Comparison of ENCODE assay signal across 24 cellular contexts in the genomic region with DNA sequence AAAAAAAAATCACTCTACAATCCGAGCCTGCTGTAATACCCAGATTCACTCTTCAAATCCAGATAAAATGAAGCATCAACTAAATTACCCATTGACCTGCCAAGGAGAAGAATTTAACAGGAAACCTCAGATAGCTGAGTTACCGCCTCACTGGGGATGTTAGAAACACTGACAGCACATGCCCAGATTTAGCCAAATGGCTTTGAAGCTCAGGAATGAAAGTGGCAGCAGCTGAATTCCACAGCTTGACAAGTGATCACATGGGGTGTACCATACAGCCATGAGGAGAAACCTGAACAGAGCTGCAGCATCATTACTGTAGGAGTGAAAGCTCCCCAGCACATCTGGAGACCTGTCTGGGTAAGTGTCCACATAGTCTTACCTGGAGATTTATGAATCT.
DNase-seq lines count a peak whose midpoint lies in the region; ATAC-seq, FAIRE-seq and TF ChIP-seq lines count a peak whose summit lies in the region.
"Had no signal": no experiment of that assay in that cellular context is flagged by ENCODE, and none has a peak within 500 bp of the region (broad histone marks: within the 10 kb centered on the region; RNA-seq: fewer than 3 reads in every experiment).

No MANE protein-coding gene starts in this region.

- no peaks in the 10 kb centered on the region for H3K9me3 Mint-ChIP-seq in WTC11
- H3K9me3 Mint-ChIP-seq: activated B cell treated with CpG ODN at 0.5 μM for 24 hours; activated CD4-positive, alpha-beta T cell treated with anti-CD3 and anti-CD28 coated beads, Interleukin-2, amount 10 ng/mL, durations not matched to agents 7 days and 5 days; IgD-negative memory B cell; nephron; stimulated activated naive B cell treated with anti-CD40 and anti-IgM and Interleukin-4, amounts not matched to agents 10 μg/mL and 1 μg/mL and 100 μg/mL, for 72 hours had no signal

- TF ChIP-seq POLR2A in H54 (IDR thresholded peaks at IDR 0.05; ENCODE audit: low read depth, low read length) = no peak

- FAIRE-seq in H54 (lab: Jason Lieb, UNC) = no peak
- FAIRE-seq: kidney, pancreas, small intestine had no signal

- H3K4me1 Mint-ChIP-seq in WTC11 = peaks cover 7% of the 10 kb centered on the region
- H3K4me1 Mint-ChIP-seq: activated B cell treated with CpG ODN at 0.5 μM for 24 hours; activated CD4-positive, alpha-beta T cell treated with anti-CD3 and anti-CD28 coated beads, Interleukin-2, amount 10 ng/mL, durations not matched to agents 7 days and 5 days; stimulated activated naive B cell treated with anti-CD40 and anti-IgM and Interleukin-4, amounts not matched to agents 10 μg/mL and 1 μg/mL and 100 μg/mL, for 72 hours had no signal

- POLR2A ChIA-PET in WTC11 (lab: Charles Lee) = no interaction called here

- no peak; the same call in 1 of the 2 replicates for ATAC-seq in WTC11
- ATAC-seq: esophagus mucosa; pancreas; stimulated activated naive B cell treated with anti-CD40 and anti-IgM and Interleukin-4, amounts not matched to agents 10 μg/mL and 1 μg/mL and 100 μg/mL, for 72 hours had no signal

- H3K4me3 Mint-ChIP-seq in WTC11 = no peak overlapping the region
- H3K4me3 Mint-ChIP-seq: activated B cell treated with CpG ODN at 0.5 μM for 24 hours; activated CD4-positive, alpha-beta T cell treated with anti-CD3 and anti-CD28 coated beads, Interleukin-2, amount 10 ng/mL, durations not matched to agents 7 days and 5 days; activated naive CD8-positive, alpha-beta T cell; activated T-cell treated with anti-CD3 and anti-CD28 coated beads, Interleukin-2, amount 50 U/mL, for 24 hours; IgD-negative memory B cell; nephron; stimulated activated naive B cell treated with anti-CD40 and anti-IgM and Interleukin-4, amounts not matched to agents 10 μg/mL and 1 μg/mL and 100 μg/mL, for 72 hours had no signal

- H3K27ac Mint-ChIP-seq in WTC11 = no peak overlapping the region
- H3K27ac Mint-ChIP-seq: activated B cell treated with CpG ODN at 0.5 μM for 24 hours; activated CD4-positive, alpha-beta T cell treated with anti-CD3 and anti-CD28 coated beads, Interleukin-2, amount 10 ng/mL, durations not matched to agents 7 days and 5 days; activated naive CD8-positive, alpha-beta T cell; activated T-cell treated with anti-CD3 and anti-CD28 coated beads, Interleukin-2, amount 50 U/mL, for 24 hours; stimulated activated naive B cell treated with anti-CD40 and anti-IgM and Interleukin-4, amounts not matched to agents 10 μg/mL and 1 μg/mL and 100 μg/mL, for 72 hours had no signal

- CTCF ChIA-PET in WTC11 (lab: Charles Lee) = no interaction called here

- no peak for TF ChIP-seq CTCF in WTC11 (IDR thresholded peaks at IDR 0.05)

- DNase-seq in Ammon's horn (ENCODE audit: low spot score) = peak; percentile 12
- peak; percentile 12 for DNase-seq in HT1080 (ENCODE audit: low read depth)
- peak; percentile 46 for DNase-seq in astrocyte of the hippocampus (ENCODE audit: low read depth, low spot score)
- DNase-seq in myocyte (ENCODE audit: low read depth) = peak; percentile 36
- DNase-seq in WTC11 (ENCODE audit: low spot score) = no peak
- no peak for DNase-seq in NCI-H1105 treated with DMSO at 0.1 percent for 48 hours (lab: John Stamatoyannopoulos, UW)
- no peak for DNase-seq in D341Med (ENCODE audit: low spot score)
- no peak for DNase-seq in H54 (ENCODE audit: insufficient read length, low spot score)
- DNase-seq: activated B cell treated with CpG ODN at 0.5 μM for 24 hours; activated CD4-positive, alpha-beta T cell treated with anti-CD3 and anti-CD28 coated beads, Interleukin-2, amount 10 ng/mL, durations not matched to agents 7 days and 5 days; activated effector memory CD4-positive, alpha-beta T cell treated with anti-CD3 and anti-CD28 coated beads, Interleukin-2, amount 50 U/mL, for 16 hours; activated T-cell treated with anti-CD3 and anti-CD28 coated beads, Interleukin-2, amount 50 U/mL, for 24 hours; glutamatergic neuron; kidney; NCI-H2029 treated with DMSO at 0.1 percent for 48 hours; NCI-H226; pancreas; small intestine; stimulated activated naive B cell treated with anti-CD40 and anti-IgM and Interleukin-4, amounts not matched to agents 10 μg/mL and 1 μg/mL and 100 μg/mL, for 72 hours; T1000 had no signal

- H3K36me3 Mint-ChIP-seq in WTC11 = no peaks in the 10 kb centered on the region
- H3K36me3 Mint-ChIP-seq: activated naive CD8-positive, alpha-beta T cell; IgD-negative memory B cell; stimulated activated naive B cell treated with anti-CD40 and anti-IgM and Interleukin-4, amounts not matched to agents 10 μg/mL and 1 μg/mL and 100 μg/mL, for 72 hours had no signal

- H3K27me3 Mint-ChIP-seq in WTC11 (ENCODE audit: low read depth) = no peaks in the 10 kb centered on the region
- H3K27me3 Mint-ChIP-seq: activated B cell treated with CpG ODN at 0.5 μM for 24 hours; activated CD4-positive, alpha-beta T cell treated with anti-CD3 and anti-CD28 coated beads, Interleukin-2, amount 10 ng/mL, durations not matched to agents 7 days and 5 days; activated naive CD8-positive, alpha-beta T cell; activated T-cell treated with anti-CD3 and anti-CD28 coated beads, Interleukin-2, amount 50 U/mL, for 24 hours; stimulated activated naive B cell treated with anti-CD40 and anti-IgM and Interleukin-4, amounts not matched to agents 10 μg/mL and 1 μg/mL and 100 μg/mL, for 72 hours had no signal

TF ChIP-seq in WTC11, 78 proteins besides CTCF, POLR2A, EP300 and RAD21 (continues in another document):
- TF ChIP-seq, protein P1, sequence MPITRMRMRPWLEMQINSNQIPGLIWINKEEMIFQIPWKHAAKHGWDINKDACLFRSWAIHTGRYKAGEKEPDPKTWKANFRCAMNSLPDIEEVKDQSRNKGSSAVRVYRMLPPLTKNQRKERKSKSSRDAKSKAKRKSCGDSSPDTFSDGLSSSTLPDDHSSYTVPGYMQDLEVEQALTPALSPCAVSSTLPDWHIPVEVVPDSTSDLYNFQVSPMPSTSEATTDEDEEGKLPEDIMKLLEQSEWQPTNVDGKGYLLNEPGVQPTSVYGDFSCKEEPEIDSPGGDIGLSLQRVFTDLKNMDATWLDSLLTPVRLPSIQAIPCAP (CRISPR knock-in tag; IDR thresholded peaks at IDR 0.05) = no peak
- TF ChIP-seq FOXK1 (CRISPR knock-in tag; IDR thresholded peaks at IDR 0.05) (no peak), NFE2L1 (CRISPR knock-in tag; IDR thresholded peaks at IDR 0.05) (no peak), FOXP1 (CRISPR knock-in tag; IDR thresholded peaks at IDR 0.05; ENCODE audit: borderline replicate concordance) (no peak), ZNF423 (CRISPR knock-in tag; IDR thresholded peaks at IDR 0.05) (no peak), OVOL2 (CRISPR knock-in tag; IDR thresholded peaks at IDR 0.05; ENCODE audit: borderline replicate concordance) (no peak), NR3C1 (CRISPR knock-in tag; conservative IDR thresholded peaks at IDR 0.05; ENCODE audit: low read depth) (no peak), MYBL2 (CRISPR knock-in tag; IDR thresholded peaks at IDR 0.05) (no peak), ZNF396 (CRISPR knock-in tag; IDR thresholded peaks at IDR 0.05; ENCODE audit: borderline replicate concordance) (no peak), GTF2I (CRISPR knock-in tag; conservative IDR thresholded peaks at IDR 0.05) (no peak)
- TF ChIP-seq, protein P2, sequence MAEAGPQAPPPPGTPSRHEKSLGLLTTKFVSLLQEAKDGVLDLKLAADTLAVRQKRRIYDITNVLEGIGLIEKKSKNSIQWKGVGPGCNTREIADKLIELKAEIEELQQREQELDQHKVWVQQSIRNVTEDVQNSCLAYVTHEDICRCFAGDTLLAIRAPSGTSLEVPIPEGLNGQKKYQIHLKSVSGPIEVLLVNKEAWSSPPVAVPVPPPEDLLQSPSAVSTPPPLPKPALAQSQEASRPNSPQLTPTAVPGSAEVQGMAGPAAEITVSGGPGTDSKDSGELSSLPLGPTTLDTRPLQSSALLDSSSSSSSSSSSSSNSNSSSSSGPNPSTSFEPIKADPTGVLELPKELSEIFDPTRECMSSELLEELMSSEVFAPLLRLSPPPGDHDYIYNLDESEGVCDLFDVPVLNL (CRISPR knock-in tag; IDR thresholded peaks at IDR 0.05; ENCODE audit: borderline replicate concordance, low read depth) = no peak
- TF ChIP-seq, protein P3, sequence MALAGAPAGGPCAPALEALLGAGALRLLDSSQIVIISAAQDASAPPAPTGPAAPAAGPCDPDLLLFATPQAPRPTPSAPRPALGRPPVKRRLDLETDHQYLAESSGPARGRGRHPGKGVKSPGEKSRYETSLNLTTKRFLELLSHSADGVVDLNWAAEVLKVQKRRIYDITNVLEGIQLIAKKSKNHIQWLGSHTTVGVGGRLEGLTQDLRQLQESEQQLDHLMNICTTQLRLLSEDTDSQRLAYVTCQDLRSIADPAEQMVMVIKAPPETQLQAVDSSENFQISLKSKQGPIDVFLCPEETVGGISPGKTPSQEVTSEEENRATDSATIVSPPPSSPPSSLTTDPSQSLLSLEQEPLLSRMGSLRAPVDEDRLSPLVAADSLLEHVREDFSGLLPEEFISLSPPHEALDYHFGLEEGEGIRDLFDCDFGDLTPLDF (CRISPR knock-in tag; IDR thresholded peaks at IDR 0.05) = no peak
- TF ChIP-seq, protein P4, sequence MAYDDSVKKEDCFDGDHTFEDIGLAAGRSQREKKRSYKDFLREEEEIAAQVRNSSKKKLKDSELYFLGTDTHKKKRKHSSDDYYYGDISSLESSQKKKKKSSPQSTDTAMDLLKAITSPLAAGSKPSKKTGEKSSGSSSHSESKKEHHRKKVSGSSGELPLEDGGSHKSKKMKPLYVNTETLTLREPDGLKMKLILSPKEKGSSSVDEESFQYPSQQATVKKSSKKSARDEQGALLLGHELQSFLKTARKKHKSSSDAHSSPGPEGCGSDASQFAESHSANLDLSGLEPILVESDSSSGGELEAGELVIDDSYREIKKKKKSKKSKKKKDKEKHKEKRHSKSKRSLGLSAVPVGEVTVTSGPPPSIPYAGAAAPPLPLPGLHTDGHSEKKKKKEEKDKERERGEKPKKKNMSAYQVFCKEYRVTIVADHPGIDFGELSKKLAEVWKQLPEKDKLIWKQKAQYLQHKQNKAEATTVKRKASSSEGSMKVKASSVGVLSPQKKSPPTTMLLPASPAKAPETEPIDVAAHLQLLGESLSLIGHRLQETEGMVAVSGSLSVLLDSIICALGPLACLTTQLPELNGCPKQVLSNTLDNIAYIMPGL (CRISPR knock-in tag; IDR thresholded peaks at IDR 0.05) = no peak
- TF ChIP-seq, protein P5, sequence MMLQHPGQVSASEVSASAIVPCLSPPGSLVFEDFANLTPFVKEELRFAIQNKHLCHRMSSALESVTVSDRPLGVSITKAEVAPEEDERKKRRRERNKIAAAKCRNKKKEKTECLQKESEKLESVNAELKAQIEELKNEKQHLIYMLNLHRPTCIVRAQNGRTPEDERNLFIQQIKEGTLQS (CRISPR knock-in tag; conservative IDR thresholded peaks at IDR 0.05) = no peak

Comparison
In these comparisons a context has a peak if more than half of its experiments do, and no peak if none do; other contexts are left out.
1. DNase-seq: peak in Ammon's horn (single experiment), HT1080 (single experiment), astrocyte of the hippocampus (single experiment) and myocyte (single experiment); none in WTC11 (single experiment), NCI-H1105 treated with DMSO at 0.1 percent for 48 hours (single experiment), D341Med (single experiment) and H54 (single experiment).